Comparison of ENCODE assay signal across 2 cellular contexts in the genomic region with DNA sequence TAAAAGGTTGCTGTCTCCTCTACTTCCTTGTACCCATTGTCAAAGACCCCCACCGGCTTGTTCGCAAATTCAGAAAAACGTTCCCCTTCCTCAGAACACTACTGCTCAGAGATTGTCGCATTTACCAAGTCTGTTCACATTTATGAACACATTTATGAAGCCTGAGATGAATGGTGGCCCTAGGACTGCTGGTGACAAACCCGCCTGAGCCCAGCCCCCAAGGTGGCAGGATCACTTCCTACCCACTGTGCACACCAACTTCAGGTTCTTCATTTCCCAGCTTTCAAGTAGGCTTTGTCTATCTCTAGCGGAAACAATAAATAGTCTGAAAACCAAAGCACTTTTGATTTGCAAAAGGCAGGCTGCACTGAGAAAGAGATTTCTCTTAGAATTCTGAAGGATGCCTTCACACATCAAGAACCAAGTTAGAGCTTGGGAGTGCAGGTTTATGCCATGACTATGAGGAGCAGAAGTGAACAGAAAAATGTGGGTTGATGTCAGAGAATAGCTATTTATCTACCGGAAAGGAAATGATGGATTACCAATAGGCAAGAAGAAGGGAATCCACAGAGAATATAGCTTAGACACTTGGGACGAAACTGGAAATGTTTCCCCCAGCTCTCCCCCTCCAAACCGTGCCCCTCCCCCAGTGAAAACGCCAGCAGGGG.
TF ChIP-seq lines count a peak whose summit lies in the region.

No MANE protein-coding gene starts in this region.

TF ChIP-seq in endothelial cell of umbilical vein, 7 proteins besides CTCF, POLR2A, EP300 and RAD21 (continued from another document):
- TF ChIP-seq EZH2 (IDR thresholded peaks at IDR 0.05; ENCODE audit: borderline replicate concordance, low read depth, low read length, severe bottlenecking) (no peak), JUN (IDR thresholded peaks at IDR 0.05; ENCODE audit: borderline replicate concordance, insufficient read depth, insufficient read length, low read depth) (no peak), FOS (IDR thresholded peaks at IDR 0.05; ENCODE audit: borderline replicate concordance, insufficient read depth, low read length) (no peak)

TF ChIP-seq in SK-N-SH, 30 proteins besides CTCF, POLR2A, EP300 and RAD21 (continued from another document):
- TF ChIP-seq MEF2A (IDR thresholded peaks at IDR 0.05; ENCODE audit: borderline replicate concordance, low read depth): no peak
- no peak for TF ChIP-seq RCOR1 (IDR thresholded peaks at IDR 0.05; ENCODE audit: low read length)
- TF ChIP-seq MXI1 (IDR thresholded peaks at IDR 0.05; ENCODE audit: low read depth, low read length): no peak
- TF ChIP-seq, protein P1, sequence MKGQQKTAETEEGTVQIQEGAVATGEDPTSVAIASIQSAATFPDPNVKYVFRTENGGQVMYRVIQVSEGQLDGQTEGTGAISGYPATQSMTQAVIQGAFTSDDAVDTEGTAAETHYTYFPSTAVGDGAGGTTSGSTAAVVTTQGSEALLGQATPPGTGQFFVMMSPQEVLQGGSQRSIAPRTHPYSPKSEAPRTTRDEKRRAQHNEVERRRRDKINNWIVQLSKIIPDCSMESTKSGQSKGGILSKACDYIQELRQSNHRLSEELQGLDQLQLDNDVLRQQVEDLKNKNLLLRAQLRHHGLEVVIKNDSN (IDR thresholded peaks at IDR 0.05; ENCODE audit: borderline replicate concordance, low read depth): no peak
- TF ChIP-seq TAF1 (IDR thresholded peaks at IDR 0.05; ENCODE audit: borderline replicate concordance, low read depth, low read length): no peak
- TF ChIP-seq, protein P2, sequence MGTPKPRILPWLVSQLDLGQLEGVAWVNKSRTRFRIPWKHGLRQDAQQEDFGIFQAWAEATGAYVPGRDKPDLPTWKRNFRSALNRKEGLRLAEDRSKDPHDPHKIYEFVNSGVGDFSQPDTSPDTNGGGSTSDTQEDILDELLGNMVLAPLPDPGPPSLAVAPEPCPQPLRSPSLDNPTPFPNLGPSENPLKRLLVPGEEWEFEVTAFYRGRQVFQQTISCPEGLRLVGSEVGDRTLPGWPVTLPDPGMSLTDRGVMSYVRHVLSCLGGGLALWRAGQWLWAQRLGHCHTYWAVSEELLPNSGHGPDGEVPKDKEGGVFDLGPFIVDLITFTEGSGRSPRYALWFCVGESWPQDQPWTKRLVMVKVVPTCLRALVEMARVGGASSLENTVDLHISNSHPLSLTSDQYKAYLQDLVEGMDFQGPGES (IDR thresholded peaks at IDR 0.05; ENCODE audit: low read depth, low read length): no peak
- TF ChIP-seq, protein P3, sequence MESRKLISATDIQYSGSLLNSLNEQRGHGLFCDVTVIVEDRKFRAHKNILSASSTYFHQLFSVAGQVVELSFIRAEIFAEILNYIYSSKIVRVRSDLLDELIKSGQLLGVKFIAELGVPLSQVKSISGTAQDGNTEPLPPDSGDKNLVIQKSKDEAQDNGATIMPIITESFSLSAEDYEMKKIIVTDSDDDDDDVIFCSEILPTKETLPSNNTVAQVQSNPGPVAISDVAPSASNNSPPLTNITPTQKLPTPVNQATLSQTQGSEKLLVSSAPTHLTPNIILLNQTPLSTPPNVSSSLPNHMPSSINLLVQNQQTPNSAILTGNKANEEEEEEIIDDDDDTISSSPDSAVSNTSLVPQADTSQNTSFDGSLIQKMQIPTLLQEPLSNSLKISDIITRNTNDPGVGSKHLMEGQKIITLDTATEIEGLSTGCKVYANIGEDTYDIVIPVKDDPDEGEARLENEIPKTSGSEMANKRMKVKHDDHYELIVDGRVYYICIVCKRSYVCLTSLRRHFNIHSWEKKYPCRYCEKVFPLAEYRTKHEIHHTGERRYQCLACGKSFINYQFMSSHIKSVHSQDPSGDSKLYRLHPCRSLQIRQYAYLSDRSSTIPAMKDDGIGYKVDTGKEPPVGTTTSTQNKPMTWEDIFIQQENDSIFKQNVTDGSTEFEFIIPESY (IDR thresholded peaks at IDR 0.05; ENCODE audit: borderline replicate concordance, low read depth): no peak
- TF ChIP-seq, protein P4, sequence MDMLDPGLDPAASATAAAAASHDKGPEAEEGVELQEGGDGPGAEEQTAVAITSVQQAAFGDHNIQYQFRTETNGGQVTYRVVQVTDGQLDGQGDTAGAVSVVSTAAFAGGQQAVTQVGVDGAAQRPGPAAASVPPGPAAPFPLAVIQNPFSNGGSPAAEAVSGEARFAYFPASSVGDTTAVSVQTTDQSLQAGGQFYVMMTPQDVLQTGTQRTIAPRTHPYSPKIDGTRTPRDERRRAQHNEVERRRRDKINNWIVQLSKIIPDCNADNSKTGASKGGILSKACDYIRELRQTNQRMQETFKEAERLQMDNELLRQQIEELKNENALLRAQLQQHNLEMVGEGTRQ (IDR thresholded peaks at IDR 0.05; ENCODE audit: borderline replicate concordance, low read depth, low read length): no peak
- TF ChIP-seq ELF1 (IDR thresholded peaks at IDR 0.05): no peak
- TF ChIP-seq, protein P5, sequence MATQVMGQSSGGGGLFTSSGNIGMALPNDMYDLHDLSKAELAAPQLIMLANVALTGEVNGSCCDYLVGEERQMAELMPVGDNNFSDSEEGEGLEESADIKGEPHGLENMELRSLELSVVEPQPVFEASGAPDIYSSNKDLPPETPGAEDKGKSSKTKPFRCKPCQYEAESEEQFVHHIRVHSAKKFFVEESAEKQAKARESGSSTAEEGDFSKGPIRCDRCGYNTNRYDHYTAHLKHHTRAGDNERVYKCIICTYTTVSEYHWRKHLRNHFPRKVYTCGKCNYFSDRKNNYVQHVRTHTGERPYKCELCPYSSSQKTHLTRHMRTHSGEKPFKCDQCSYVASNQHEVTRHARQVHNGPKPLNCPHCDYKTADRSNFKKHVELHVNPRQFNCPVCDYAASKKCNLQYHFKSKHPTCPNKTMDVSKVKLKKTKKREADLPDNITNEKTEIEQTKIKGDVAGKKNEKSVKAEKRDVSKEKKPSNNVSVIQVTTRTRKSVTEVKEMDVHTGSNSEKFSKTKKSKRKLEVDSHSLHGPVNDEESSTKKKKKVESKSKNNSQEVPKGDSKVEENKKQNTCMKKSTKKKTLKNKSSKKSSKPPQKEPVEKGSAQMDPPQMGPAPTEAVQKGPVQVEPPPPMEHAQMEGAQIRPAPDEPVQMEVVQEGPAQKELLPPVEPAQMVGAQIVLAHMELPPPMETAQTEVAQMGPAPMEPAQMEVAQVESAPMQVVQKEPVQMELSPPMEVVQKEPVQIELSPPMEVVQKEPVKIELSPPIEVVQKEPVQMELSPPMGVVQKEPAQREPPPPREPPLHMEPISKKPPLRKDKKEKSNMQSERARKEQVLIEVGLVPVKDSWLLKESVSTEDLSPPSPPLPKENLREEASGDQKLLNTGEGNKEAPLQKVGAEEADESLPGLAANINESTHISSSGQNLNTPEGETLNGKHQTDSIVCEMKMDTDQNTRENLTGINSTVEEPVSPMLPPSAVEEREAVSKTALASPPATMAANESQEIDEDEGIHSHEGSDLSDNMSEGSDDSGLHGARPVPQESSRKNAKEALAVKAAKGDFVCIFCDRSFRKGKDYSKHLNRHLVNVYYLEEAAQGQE (IDR thresholded peaks at IDR 0.05; ENCODE audit: low read depth, low read length): no peak
- TF ChIP-seq POLR2AphosphoS5 (IDR thresholded peaks at IDR 0.05; ENCODE audit: low read depth, low read length): no peak
- no peak for TF ChIP-seq YY1 (IDR thresholded peaks at IDR 0.05; ENCODE audit: low read depth)
- no peak for TF ChIP-seq FOXJ3 (CRISPR knock-in tag; IDR thresholded peaks at IDR 0.05)
- TF ChIP-seq EZH2phosphoT487 (IDR thresholded peaks at IDR 0.05; ENCODE audit: borderline replicate concordance, low read depth): no peak
TF ChIP-seq in SK-N-SH: peak in this region for 0.
